2 cellular contexts compared by ENCODE assay signal in genomic region chr7:92750961-92751360, GRCh38.
TF ChIP-seq lines count a peak whose summit lies in the region.

No MANE protein-coding gene starts in this region.

TF ChIP-seq in SK-N-SH, 30 proteins besides CTCF, POLR2A, EP300 and RAD21 (continued from another document):
- no peak for TF ChIP-seq TCF12 (IDR thresholded peaks at IDR 0.05)
- TF ChIP-seq SIN3A (IDR thresholded peaks at IDR 0.05; ENCODE audit: borderline replicate concordance, low read depth, low read length), result no peak
- TF ChIP-seq RXRA (IDR thresholded peaks at IDR 0.05; ENCODE audit: borderline replicate concordance, low read depth), result no peak
- no peak for TF ChIP-seq RFX5 (IDR thresholded peaks at IDR 0.05; ENCODE audit: low read length)

TF ChIP-seq in SK-N-SH treated with all-trans-retinoic acid at 6 μM for 48 hours, 23 proteins besides CTCF, POLR2A, EP300 and RAD21 (continued from another document):
- TF ChIP-seq, protein P1, sequence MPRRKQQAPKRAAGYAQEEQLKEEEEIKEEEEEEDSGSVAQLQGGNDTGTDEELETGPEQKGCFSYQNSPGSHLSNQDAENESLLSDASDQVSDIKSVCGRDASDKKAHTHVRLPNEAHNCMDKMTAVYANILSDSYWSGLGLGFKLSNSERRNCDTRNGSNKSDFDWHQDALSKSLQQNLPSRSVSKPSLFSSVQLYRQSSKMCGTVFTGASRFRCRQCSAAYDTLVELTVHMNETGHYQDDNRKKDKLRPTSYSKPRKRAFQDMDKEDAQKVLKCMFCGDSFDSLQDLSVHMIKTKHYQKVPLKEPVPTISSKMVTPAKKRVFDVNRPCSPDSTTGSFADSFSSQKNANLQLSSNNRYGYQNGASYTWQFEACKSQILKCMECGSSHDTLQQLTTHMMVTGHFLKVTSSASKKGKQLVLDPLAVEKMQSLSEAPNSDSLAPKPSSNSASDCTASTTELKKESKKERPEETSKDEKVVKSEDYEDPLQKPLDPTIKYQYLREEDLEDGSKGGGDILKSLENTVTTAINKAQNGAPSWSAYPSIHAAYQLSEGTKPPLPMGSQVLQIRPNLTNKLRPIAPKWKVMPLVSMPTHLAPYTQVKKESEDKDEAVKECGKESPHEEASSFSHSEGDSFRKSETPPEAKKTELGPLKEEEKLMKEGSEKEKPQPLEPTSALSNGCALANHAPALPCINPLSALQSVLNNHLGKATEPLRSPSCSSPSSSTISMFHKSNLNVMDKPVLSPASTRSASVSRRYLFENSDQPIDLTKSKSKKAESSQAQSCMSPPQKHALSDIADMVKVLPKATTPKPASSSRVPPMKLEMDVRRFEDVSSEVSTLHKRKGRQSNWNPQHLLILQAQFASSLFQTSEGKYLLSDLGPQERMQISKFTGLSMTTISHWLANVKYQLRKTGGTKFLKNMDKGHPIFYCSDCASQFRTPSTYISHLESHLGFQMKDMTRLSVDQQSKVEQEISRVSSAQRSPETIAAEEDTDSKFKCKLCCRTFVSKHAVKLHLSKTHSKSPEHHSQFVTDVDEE (CRISPR knock-in tag; IDR thresholded peaks at IDR 0.05), result no peak
- TF ChIP-seq, protein P2, sequence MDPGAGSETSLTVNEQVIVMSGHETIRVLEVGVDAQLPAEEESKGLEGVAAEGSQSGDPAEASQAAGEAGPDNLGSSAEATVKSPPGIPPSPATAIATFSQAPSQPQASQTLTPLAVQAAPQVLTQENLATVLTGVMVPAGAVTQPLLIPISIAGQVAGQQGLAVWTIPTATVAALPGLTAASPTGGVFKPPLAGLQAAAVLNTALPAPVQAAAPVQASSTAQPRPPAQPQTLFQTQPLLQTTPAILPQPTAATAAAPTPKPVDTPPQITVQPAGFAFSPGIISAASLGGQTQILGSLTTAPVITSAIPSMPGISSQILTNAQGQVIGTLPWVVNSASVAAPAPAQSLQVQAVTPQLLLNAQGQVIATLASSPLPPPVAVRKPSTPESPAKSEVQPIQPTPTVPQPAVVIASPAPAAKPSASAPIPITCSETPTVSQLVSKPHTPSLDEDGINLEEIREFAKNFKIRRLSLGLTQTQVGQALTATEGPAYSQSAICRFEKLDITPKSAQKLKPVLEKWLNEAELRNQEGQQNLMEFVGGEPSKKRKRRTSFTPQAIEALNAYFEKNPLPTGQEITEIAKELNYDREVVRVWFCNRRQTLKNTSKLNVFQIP (CRISPR knock-in tag; IDR thresholded peaks at IDR 0.05; ENCODE audit: borderline replicate concordance, low read depth), result no peak
- TF ChIP-seq ZNF8 (CRISPR knock-in tag; IDR thresholded peaks at IDR 0.05), result no peak
- TF ChIP-seq SNAI2 (CRISPR knock-in tag; IDR thresholded peaks at IDR 0.05), result no peak
